25 cellular contexts compared by ENCODE assay signal in genomic region chr6:170193326-170193821, GRCh38.
"Had no signal": no experiment of that assay in that cellular context is flagged by ENCODE, and none has a peak within 500 bp of the region (broad histone marks: within the 10 kb centered on the region; RNA-seq: fewer than 3 reads in every experiment).

No MANE protein-coding gene starts in this region.

- H3K27ac Mint-ChIP-seq: immature natural killer cell; memory B cell; mesothelial cell of epicardium; nephron; neural progenitor cell; stimulated activated effector memory CD8-positive, alpha-beta T cell treated with anti-CD3 and anti-CD28 coated beads, Interleukin-12 subunit alpha, Interleukin-12 subunit beta, amount 100 ng/mL, for 72 hours had no signal

- H3K36me3 Mint-ChIP-seq: neural progenitor cell; stimulated activated effector memory CD8-positive, alpha-beta T cell treated with anti-CD3 and anti-CD28 coated beads, Interleukin-12 subunit alpha, Interleukin-12 subunit beta, amount 100 ng/mL, for 72 hours had no signal

- DNase-seq: dorsolateral prefrontal cortex; effector memory CD4-positive, alpha-beta T cell; esophagus squamous epithelium; hypothalamus; immature natural killer cell; islet precursor cell; kidney glomerular epithelial cell; left colon; left ventricle myocardium inferior; lower lobe of right lung; mucosa of descending colon; naive thymus-derived CD4-positive, alpha-beta T cell; right cardiac atrium; sigmoid colon; stimulated activated CD4-positive, alpha-beta T cell treated with anti-CD3 and anti-CD28 coated beads, Interleukin-2, amount 100 ng/mL, for 24 hours; stimulated activated CD4-positive, alpha-beta T cell treated with anti-CD3 and anti-CD28 coated beads, Interleukin-4, amount 100 ng/mL, for 24 hours; stimulated activated naive CD4-positive, alpha-beta T cell treated with Interleukin-2 at 50 U/mL for 16 hours; stomach; thyroid gland; trophoblast cell had no signal

- ATAC-seq: left colon; lower lobe of right lung; mucosa of descending colon; naive thymus-derived CD4-positive, alpha-beta T cell; right cardiac atrium; stimulated activated effector memory CD8-positive, alpha-beta T cell treated with anti-CD3 and anti-CD28 coated beads, Interleukin-12 subunit alpha, Interleukin-12 subunit beta, amount 100 ng/mL, for 72 hours had no signal

- H3K4me1 Mint-ChIP-seq: mesothelial cell of epicardium; naive thymus-derived CD4-positive, alpha-beta T cell; neural progenitor cell had no signal

- H3K4me3 Mint-ChIP-seq: memory B cell; mesothelial cell of epicardium; naive thymus-derived CD4-positive, alpha-beta T cell; nephron; neural progenitor cell; stimulated activated effector memory CD8-positive, alpha-beta T cell treated with anti-CD3 and anti-CD28 coated beads, Interleukin-12 subunit alpha, Interleukin-12 subunit beta, amount 100 ng/mL, for 72 hours had no signal
